Comparison of ENCODE assay signal across 10 cellular contexts in genomic region chr6:135935951-135936601, GRCh38.
DNase-seq lines count a peak whose midpoint lies in the region; ATAC-seq lines count a peak whose summit lies in the region.
"Had no signal": no experiment of that assay in that cellular context is flagged by ENCODE, and none has a peak within 500 bp of the region (broad histone marks: within the 10 kb centered on the region; RNA-seq: fewer than 3 reads in every experiment).

No MANE protein-coding gene starts in this region.

- H4K8ac ChIP-seq in neuronal stem cell (ENCODE audit: low read depth, low read length) = no peak overlapping the region

- no peak for ATAC-seq in activated naive CD8-positive, alpha-beta T cell treated with anti-CD3 and anti-CD28 coated beads, Interleukin-2, amount 50 U/mL, for 24 hours
- ATAC-seq in activated T-helper 17 cell treated with anti-CD3 and anti-CD28 coated beads, Interleukin-2, amount 50 U/mL, for 72 hours (replicated peaks) = no peak

- H3K27me3 ChIP-seq in MG63 (no peaks in the 10 kb centered on the region), neuronal stem cell (ENCODE audit: control insufficient read depth in 3 of 3, insufficient read depth in 3 of 3, low read depth in 1 of 3, low read length in 3 of 3) (no peaks in the 10 kb centered on the region)
- H3K27me3 ChIP-seq: esophagus muscularis mucosa, neural progenitor cell had no signal

- no peaks in the 10 kb centered on the region for H3K4me1 ChIP-seq in neuronal stem cell (ENCODE audit: control insufficient read depth in 2 of 2, insufficient read depth in 1 of 2, low read depth in 1 of 2, low read length in 2 of 2)
- H3K4me1 ChIP-seq: neural progenitor cell had no signal

- no peak overlapping the region for H3K4me2 ChIP-seq in neuronal stem cell (ENCODE audit: insufficient read depth, low read length, poor library complexity, severe bottlenecking)
- H3K4me2 ChIP-seq: neural progenitor cell had no signal

- H3K4me1 Mint-ChIP-seq in activated naive CD8-positive, alpha-beta T cell treated with anti-CD3 and anti-CD28 coated beads, Interleukin-2, amount 50 U/mL, for 24 hours = peaks cover 2% of the 10 kb centered on the region
- H3K4me1 Mint-ChIP-seq in activated T-helper 17 cell treated with anti-CD3 and anti-CD28 coated beads, Interleukin-2, amount 50 U/mL, for 72 hours = no peaks in the 10 kb centered on the region

- no CpG with 5 or more reads among the region's 8 CpGs for WGBS in neuronal stem cell (ENCODE audit: extremely low coverage in 2 of 2, insufficient read length in 2 of 2, insufficient replicate concordance in 1 of 2), 2 donors

- H2AFZ ChIP-seq in neuronal stem cell (ENCODE audit: low read length) = peak overlapping the region; percentile 5
- H2AFZ ChIP-seq: neural progenitor cell had no signal

- H3K4ac ChIP-seq in neuronal stem cell (ENCODE audit: low read length) = no peak overlapping the region

- H3K4me3 ChIP-seq in MG63 = no peak overlapping the region
- H3K4me3 ChIP-seq in neuronal stem cell (ENCODE audit: low read length in 2 of 2) = no peak overlapping the region
- H3K4me3 ChIP-seq: esophagus muscularis mucosa, neural progenitor cell had no signal

- no peak overlapping the region for H3K4me3 Mint-ChIP-seq in activated naive CD8-positive, alpha-beta T cell treated with anti-CD3 and anti-CD28 coated beads, Interleukin-2, amount 50 U/mL, for 24 hours
- H3K4me3 Mint-ChIP-seq in activated T-helper 17 cell treated with anti-CD3 and anti-CD28 coated beads, Interleukin-2, amount 50 U/mL, for 72 hours = no peak overlapping the region
- H3K4me3 Mint-ChIP-seq: neural progenitor cell had no signal

- H2AK5ac ChIP-seq in neuronal stem cell (ENCODE audit: low read depth, low read length) = no peak overlapping the region

- no peak overlapping the region for H3K18ac ChIP-seq in neuronal stem cell (ENCODE audit: low read length)

- no peak overlapping the region for H3K27ac ChIP-seq in neuronal stem cell (replicated peaks; ENCODE audit: low read length)
- H3K27ac ChIP-seq: esophagus muscularis mucosa, neural progenitor cell had no signal

- H3K23ac ChIP-seq in neuronal stem cell (ENCODE audit: low read depth, low read length, poor library complexity) = no peak overlapping the region

- DNase-seq in Ammon's horn (ENCODE audit: low spot score) = peak; percentile 71
- DNase-seq in MG63 = peak; percentile 80
- peak; percentile 40 to 86 for DNase-seq in cerebellar nuclear complex (lab: John Stamatoyannopoulos, UW)
- DNase-seq in neuronal stem cell (ENCODE audit: low spot score) = no peak
- DNase-seq in activated naive CD8-positive, alpha-beta T cell treated with anti-CD3 and anti-CD28 coated beads, Interleukin-2, amount 50 U/mL, for 24 hours = no peak
- no peak for DNase-seq in SKM-1 (lab: John Stamatoyannopoulos, UW; ENCODE audit: unreplicated experiment)
- no peak for DNase-seq in effector CD8-positive, alpha-beta T cell (lab: John Stamatoyannopoulos, UW)

- H3K79me1 ChIP-seq in neuronal stem cell (ENCODE audit: low read depth, low read length) = no peaks in the 10 kb centered on the region

- H3K27ac Mint-ChIP-seq in activated naive CD8-positive, alpha-beta T cell treated with anti-CD3 and anti-CD28 coated beads, Interleukin-2, amount 50 U/mL, for 24 hours = no peak overlapping the region
- H3K27ac Mint-ChIP-seq in activated T-helper 17 cell treated with anti-CD3 and anti-CD28 coated beads, Interleukin-2, amount 50 U/mL, for 72 hours = no peak overlapping the region
- H3K27ac Mint-ChIP-seq: neural progenitor cell had no signal

- peaks cover 7% of the 10 kb centered on the region for H3K36me3 ChIP-seq in MG63
- H3K36me3 ChIP-seq in neuronal stem cell (replicated peaks in 1 of 2; ENCODE audit: control insufficient read depth in 2 of 2, insufficient read depth in 2 of 2, low read length in 2 of 2) = no peaks in the 10 kb centered on the region
- H3K36me3 ChIP-seq: esophagus muscularis mucosa, neural progenitor cell had no signal

- H3K14ac ChIP-seq in neuronal stem cell (ENCODE audit: low read length) = no peak overlapping the region

- H2BK15ac ChIP-seq in neuronal stem cell (ENCODE audit: low read length) = no peak overlapping the region

- H2BK5ac ChIP-seq in neuronal stem cell (ENCODE audit: low read length) = no peak overlapping the region

- no peak overlapping the region for H2BK12ac ChIP-seq in neuronal stem cell (ENCODE audit: low read length)

- no peak overlapping the region for H4K91ac ChIP-seq in neuronal stem cell (ENCODE audit: low read depth, low read length, poor library complexity)

- H3K9me3 ChIP-seq in MG63 (no peaks in the 10 kb centered on the region), neuronal stem cell (replicated peaks in 1 of 2; ENCODE audit: control insufficient read depth in 2 of 2, insufficient read depth in 1 of 2, low read depth in 1 of 2, low read length in 2 of 2) (no peaks in the 10 kb centered on the region)
- H3K9me3 ChIP-seq: esophagus muscularis mucosa had no signal

- H2BK120ac ChIP-seq in neuronal stem cell (ENCODE audit: low read depth, low read length) = no peak overlapping the region

- no peaks in the 10 kb centered on the region for H3K27me3 Mint-ChIP-seq in activated naive CD8-positive, alpha-beta T cell treated with anti-CD3 and anti-CD28 coated beads, Interleukin-2, amount 50 U/mL, for 24 hours
- H3K27me3 Mint-ChIP-seq in activated T-helper 17 cell treated with anti-CD3 and anti-CD28 coated beads, Interleukin-2, amount 50 U/mL, for 72 hours = no peaks in the 10 kb centered on the region

- no peaks in the 10 kb centered on the region for H3K9me3 Mint-ChIP-seq in activated naive CD8-positive, alpha-beta T cell treated with anti-CD3 and anti-CD28 coated beads, Interleukin-2, amount 50 U/mL, for 24 hours
- H3K9me3 Mint-ChIP-seq in activated T-helper 17 cell treated with anti-CD3 and anti-CD28 coated beads, Interleukin-2, amount 50 U/mL, for 72 hours = no peaks in the 10 kb centered on the region
- H3K9me3 Mint-ChIP-seq: neural progenitor cell had no signal

- H3K36me3 Mint-ChIP-seq in activated naive CD8-positive, alpha-beta T cell treated with anti-CD3 and anti-CD28 coated beads, Interleukin-2, amount 50 U/mL, for 24 hours (ENCODE audit: low read depth) = no peaks in the 10 kb centered on the region
- H3K36me3 Mint-ChIP-seq in activated T-helper 17 cell treated with anti-CD3 and anti-CD28 coated beads, Interleukin-2, amount 50 U/mL, for 72 hours (ENCODE audit: low read depth) = no peaks in the 10 kb centered on the region
- H3K36me3 Mint-ChIP-seq: neural progenitor cell had no signal

- H3K9ac ChIP-seq in neuronal stem cell (ENCODE audit: low read depth, low read length, poor library complexity) = no peak overlapping the region
- H3K9ac ChIP-seq: neural progenitor cell had no signal

Comparison
In these comparisons a context has a peak if more than half of its experiments do, and no peak if none do; other contexts are left out.
1. DNase-seq: peak in Ammon's horn (single experiment), MG63 (single experiment) and cerebellar nuclear complex (2 of 2); none in neuronal stem cell (single experiment), activated naive CD8-positive, alpha-beta T cell treated with anti-CD3 and anti-CD28 coated beads, Interleukin-2, amount 50 U/mL, for 24 hours (single experiment), SKM-1 (single experiment) and effector CD8-positive, alpha-beta T cell (single experiment).